8 cellular contexts compared by ENCODE assay signal in genomic region chr7:127392566-127393369, GRCh38. TPM values are rescaled to one million over a fixed set of nuclear protein-coding genes. Genes with fewer than 3 reads are reported as not detected.
DNase-seq lines count a peak whose midpoint lies in the region; ATAC-seq, FAIRE-seq and TF ChIP-seq lines count a peak whose summit lies in the region.

Gene ZNF800, minus strand, starts transcription at chr7:127392708. Its CDS starts 1,151 bp downstream, at chr7:127391557.

- intact Hi-C loops in left ventricle myocardium superior (cut with micrococcal nuclease) = no loop called here

- FAIRE-seq in urothelium cell line (lab: Jason Lieb, UNC) = no peak

- DNase-seq in NCI-H187 treated with DMSO at 0.1 percent for 48 hours (lab: John Stamatoyannopoulos, UW) (peak; percentile 42), T-helper 2 cell (peak; percentile 68 to 94 (median 80)), left ventricle myocardium superior (peak; percentile 93), pulmonary artery endothelial cell (ENCODE audit: low read depth, low spot score) (peak; percentile 58), urothelium cell line (ENCODE audit: low spot score) (peak; percentile 90)

- TF ChIP-seq POLR2A in GM15510 (IDR thresholded peaks at IDR 0.05; ENCODE audit: borderline replicate concordance, extremely low read depth, insufficient read length) = peak; percentile 92

- ATAC-seq in HG02870 (IDR thresholded peaks at IDR 0.05; ENCODE audit: unreplicated experiment) = peak; percentile 83
- peak; percentile 99 for ATAC-seq in left ventricle myocardium superior

- H3K27ac ChIP-seq in angular gyrus (ENCODE audit: low read depth, low read length) = peak within 1 kb of the TSS; percentile 88

RNA-seq across cellular contexts. Expression of gene ZNF800, which starts in this region (rescaled TPM):
- 20.8 TPM for total RNA-seq in left ventricle myocardium superior
- 9.6 and 13.4 TPM in 2 replicates for total RNA-seq in pulmonary artery endothelial cell

Comparison
In these comparisons a context has a peak if more than half of its experiments do, and no peak if none do; other contexts are left out.
1. Peak in every context shown above with its lines: DNase-seq, ATAC-seq and H3K27ac ChIP-seq.
2. DNase-seq: peak in every context shown above with its lines; median percentile 93 in left ventricle myocardium superior; 90 in urothelium cell line; 80 in T-helper 2 cell; 58 in pulmonary artery endothelial cell; 42 in NCI-H187 treated with DMSO at 0.1 percent for 48 hours.